ENCODE assay signal across 8 cellular contexts in genomic region chr9:131095666-131096489, GRCh38. TPM values are rescaled to one million over a fixed set of nuclear protein-coding genes. Genes with fewer than 3 reads are reported as not detected.
DNase-seq lines count a peak whose midpoint lies in the region; FAIRE-seq and TF ChIP-seq lines count a peak whose summit lies in the region.

No MANE protein-coding gene starts in this region.

- H3K9me3 ChIP-seq in ES-I3 (ENCODE audit: control insufficient read depth, insufficient read depth, low read length) (no peaks in the 10 kb centered on the region), astrocyte (ENCODE audit: insufficient read depth, low read depth, low read length) (no peaks in the 10 kb centered on the region), iPS-18c (ENCODE audit: control insufficient read depth, insufficient read depth, low read length) (no peaks in the 10 kb centered on the region)

- TF ChIP-seq CTCF in astrocyte (IDR thresholded peaks at IDR 0.05; ENCODE audit: insufficient read depth, low read depth, low read length) = no peak
- TF ChIP-seq CTCF in lower leg skin (IDR thresholded peaks at IDR 0.05) = no peak

- H3K9ac ChIP-seq in ES-I3 (ENCODE audit: low read depth, low read length) (peak overlapping the region; percentile 20; the same call in 1 of the 2 replicates), astrocyte (ENCODE audit: low read length) (no peak overlapping the region)

- H3K79me2 ChIP-seq in astrocyte (ENCODE audit: insufficient read depth, low read length) = no peaks in the 10 kb centered on the region

- H3K27me3 ChIP-seq in astrocyte (ENCODE audit: insufficient read depth, low read length) = peaks cover 23% of the 10 kb centered on the region

- H3K4me1 Mint-ChIP-seq in astrocyte (ENCODE audit: low read depth, unreplicated experiment) = peaks cover 17% of the 10 kb centered on the region

- DNase-seq in NCI-H345 (lab: John Stamatoyannopoulos, UW) (peak; percentile 70), astrocyte (ENCODE audit: low read depth) (no peak), lower leg skin (ENCODE audit: low spot score in 2 of 2) (no peak), HT-29 (ENCODE audit: low spot score) (no peak), SIG-M5 treated with dmso at 0.1 percent for 504 hours (lab: John Stamatoyannopoulos, UW; ENCODE audit: unreplicated experiment) (no peak)
- DNase-seq in stimulated activated CD4-positive, alpha-beta T cell treated with anti-CD3 and anti-CD28 coated beads, Interleukin-12 subunit alpha, Interleukin-12 subunit beta, amount 100 ng/mL, for 48 hours (ENCODE audit: low read depth in 2 of 3, low spot score in 1 of 3) = peak in 2 of 3 donors; percentile 4 to 9

- peak overlapping the region; percentile 83 for H3K4me2 ChIP-seq in astrocyte (ENCODE audit: low read length)

- no peaks in the 10 kb centered on the region for H4K20me1 ChIP-seq in astrocyte (ENCODE audit: insufficient read depth, low read length)

- no peak for FAIRE-seq in astrocyte (lab: Jason Lieb, UNC)

- no peak overlapping the region for H3K27ac Mint-ChIP-seq in astrocyte (ENCODE audit: unreplicated experiment)

- H3K4me1 ChIP-seq in ES-I3 (ENCODE audit: insufficient read depth, low read length) = peaks cover 35% of the 10 kb centered on the region
- H3K4me1 ChIP-seq in astrocyte (ENCODE audit: insufficient read depth, low read length) = peaks cover 8% of the 10 kb centered on the region

- intact Hi-C loops in lower leg skin (cut with DNase I; ENCODE audit: low total_unique reads) = no loop called here

- H3K9me3 Mint-ChIP-seq in astrocyte (ENCODE audit: unreplicated experiment) = no peaks in the 10 kb centered on the region

- no peak for TF ChIP-seq POLR2A in lower leg skin (IDR thresholded peaks at IDR 0.05)

- H3K27ac ChIP-seq in astrocyte (ENCODE audit: low read depth, low read length) = no peak overlapping the region

- H3K36me3 ChIP-seq in ES-I3 (ENCODE audit: insufficient read depth, low read length) (no peaks in the 10 kb centered on the region), astrocyte (ENCODE audit: insufficient read depth, low read length) (no peaks in the 10 kb centered on the region)

- H3K27me3 Mint-ChIP-seq in astrocyte (ENCODE audit: low read depth, unreplicated experiment) = peaks cover 36% of the 10 kb centered on the region

- 25 to 45% methylated on average over 13 to 22 of the region's 38 CpGs for WGBS in lower leg skin, 2 donors

- H2AFZ ChIP-seq in astrocyte (ENCODE audit: low read depth, low read length) = peak overlapping the region; percentile 51

- H3K4me3 Mint-ChIP-seq in astrocyte (ENCODE audit: unreplicated experiment) = peak overlapping the region; percentile 73

- H3K36me3 Mint-ChIP-seq in astrocyte (ENCODE audit: low read depth, unreplicated experiment) = no peaks in the 10 kb centered on the region

- H3K4me3 ChIP-seq in astrocyte (ENCODE audit: insufficient read depth, low read depth, low read length) (peak overlapping the region; percentile 6), iPS-18c (ENCODE audit: insufficient read depth, low read depth, low read length) (peak overlapping the region; percentile 92; the same call in 1 of the 2 replicates), lower leg skin (ENCODE audit: low read depth, poor library complexity, severe bottlenecking) (no peak overlapping the region)

RNA-seq across cellular contexts. Expression of gene AIF1L, which starts 0.5 kb away (rescaled TPM):
- total RNA-seq in astrocyte (20.2 and 23.7 TPM in 2 replicates), lower leg skin (10 to 100 TPM; 17.2 to 33.0 (median 20.7) TPM)
- 0.69 and 0.73 TPM in 2 replicates for total RNA-seq in HT-29 (2014; rRNA removed; shearing (Covaris generic))

RNA-seq across cellular contexts. Expression of gene NUP214, which starts 29.5 kb away (rescaled TPM):
- 30.5 and 33.4 TPM in 2 replicates for total RNA-seq in astrocyte
- 10 to 100 TPM; 33.8 to 64.4 (median 39.8) TPM for total RNA-seq in lower leg skin
- 12.6 and 18.4 TPM in 2 replicates for total RNA-seq in HT-29 (2014; rRNA removed; shearing (Covaris generic))

Comparison
In these comparisons a context has a peak if more than half of its experiments do, and no peak if none do; other contexts are left out.
1. DNase-seq: peak in NCI-H345 (single experiment) and stimulated activated CD4-positive, alpha-beta T cell treated with anti-CD3 and anti-CD28 coated beads, Interleukin-12 subunit alpha, Interleukin-12 subunit beta, amount 100 ng/mL, for 48 hours (2 of 3); none in astrocyte (single experiment), lower leg skin (0 of 2), HT-29 (single experiment) and SIG-M5 treated with dmso at 0.1 percent for 504 hours (single experiment).
2. RNA of gene AIF1L, which starts 0.5 kb away (total RNA-seq): 20.2 to 23.7 TPM in astrocyte and 17.2 to 33.0 TPM in lower leg skin; 0.69 to 0.73 TPM in HT-29; every median in the first group is over 10 times any median in the second.